ENCODE assay signal across 2 cellular contexts in genomic region chr2:151691621-151692020, GRCh38.
TF ChIP-seq lines count a peak whose summit lies in the region.

No MANE protein-coding gene starts in this region.

TF ChIP-seq in HepG2, 621 proteins besides CTCF, POLR2A, EP300 and RAD21:
- peak; percentile 43 for TF ChIP-seq STAG1 (CRISPR knock-in tag; IDR thresholded peaks at IDR 0.05)
- TF ChIP-seq ZNF709 (CRISPR knock-in tag; IDR thresholded peaks at IDR 0.05), result no peak

TF ChIP-seq in GM12878, 131 proteins besides CTCF, POLR2A, EP300 and RAD21:
- TF ChIP-seq SMC3 (IDR thresholded peaks at IDR 0.05; ENCODE audit: borderline replicate concordance, low read length) (peak; percentile 20; the same call in 1 of the 2 replicates), SIN3A (IDR thresholded peaks at IDR 0.05; ENCODE audit: low read depth, low read length) (no peak)
